Comparison of ENCODE assay signal across 15 cellular contexts in genomic region chr13:67855837-67856238, GRCh38.
DNase-seq lines count a peak whose midpoint lies in the region; ATAC-seq, FAIRE-seq and TF ChIP-seq lines count a peak whose summit lies in the region.
"Had no signal": no experiment of that assay in that cellular context is flagged by ENCODE, and none has a peak within 500 bp of the region (broad histone marks: within the 10 kb centered on the region; RNA-seq: fewer than 3 reads in every experiment).

No MANE protein-coding gene starts in this region.

- H2AFZ ChIP-seq in astrocyte (ENCODE audit: low read depth, low read length) (no peak overlapping the region), neuronal stem cell (ENCODE audit: low read length) (peak overlapping the region; percentile 57)

- H3K27me3 Mint-ChIP-seq in astrocyte (ENCODE audit: low read depth, unreplicated experiment) = no peaks in the 10 kb centered on the region
- H3K27me3 Mint-ChIP-seq in CD4-positive, alpha-beta T cell = no peaks in the 10 kb centered on the region

- H3K9ac ChIP-seq in astrocyte (ENCODE audit: low read length) = no peak overlapping the region
- H3K9ac ChIP-seq in neuronal stem cell (ENCODE audit: low read depth, low read length, poor library complexity) = no peak overlapping the region

- H2BK12ac ChIP-seq in neuronal stem cell (ENCODE audit: low read length) = no peak overlapping the region

- no peak overlapping the region for H3K4me3 Mint-ChIP-seq in astrocyte (ENCODE audit: unreplicated experiment)
- H3K4me3 Mint-ChIP-seq in stimulated activated effector memory CD8-positive, alpha-beta T cell treated with anti-CD3 and anti-CD28 coated beads, Interleukin-12 subunit alpha, Interleukin-12 subunit beta, amount 100 ng/mL, for 72 hours = no peak overlapping the region
- no peak overlapping the region for H3K4me3 Mint-ChIP-seq in CD4-positive, alpha-beta T cell

- H3K27ac Mint-ChIP-seq in astrocyte (ENCODE audit: unreplicated experiment) = no peak overlapping the region
- H3K27ac Mint-ChIP-seq in stimulated activated effector memory CD8-positive, alpha-beta T cell treated with anti-CD3 and anti-CD28 coated beads, Interleukin-12 subunit alpha, Interleukin-12 subunit beta, amount 100 ng/mL, for 72 hours = no peak overlapping the region
- H3K27ac Mint-ChIP-seq in CD4-positive, alpha-beta T cell = no peak overlapping the region

- no peaks in the 10 kb centered on the region for H4K20me1 ChIP-seq in astrocyte (ENCODE audit: insufficient read depth, low read length)

- H3K14ac ChIP-seq in neuronal stem cell (ENCODE audit: low read length) = no peak overlapping the region

- no peaks in the 10 kb centered on the region for H3K9me3 ChIP-seq in astrocyte (ENCODE audit: insufficient read depth, low read depth, low read length)
- peaks cover 0 to 2% of the 10 kb centered on the region in 2 donors for H3K9me3 ChIP-seq in neuronal stem cell (replicated peaks in 1 of 2; ENCODE audit: control insufficient read depth in 2 of 2, insufficient read depth in 1 of 2, low read depth in 1 of 2, low read length in 2 of 2)
- H3K9me3 ChIP-seq in CD4-positive, alpha-beta T cell (ENCODE audit: control insufficient read depth, low read length) = peaks cover 3% of the 10 kb centered on the region
- H3K9me3 ChIP-seq: A549, BE2C had no signal

- ATAC-seq in stimulated activated effector memory CD8-positive, alpha-beta T cell treated with anti-CD3 and anti-CD28 coated beads, Interleukin-12 subunit alpha, Interleukin-12 subunit beta, amount 100 ng/mL, for 72 hours = no peak
- ATAC-seq in CD4-positive, alpha-beta T cell (ENCODE audit: poor library complexity) = no peak
- ATAC-seq: A549, GM12878, HCT116, K562 had no signal

- intact Hi-C loops in CD4-positive, alpha-beta T cell (cut with DNase I, micrococcal nuclease) = no loop called here

- no peaks in the 10 kb centered on the region for H3K79me1 ChIP-seq in neuronal stem cell (ENCODE audit: low read depth, low read length)

- H2BK120ac ChIP-seq in neuronal stem cell (ENCODE audit: low read depth, low read length) = no peak overlapping the region

- H3K79me2 ChIP-seq in astrocyte (ENCODE audit: insufficient read depth, low read length) = no peaks in the 10 kb centered on the region

- no peak overlapping the region for H4K8ac ChIP-seq in neuronal stem cell (ENCODE audit: low read depth, low read length)

- H3K4me2 ChIP-seq in astrocyte (ENCODE audit: low read length) = no peak overlapping the region
- H3K4me2 ChIP-seq in neuronal stem cell (ENCODE audit: insufficient read depth, low read length, poor library complexity, severe bottlenecking) = no peak overlapping the region
- H3K4me2 ChIP-seq: A549 had no signal

- H3K23ac ChIP-seq in neuronal stem cell (ENCODE audit: low read depth, low read length, poor library complexity) = no peak overlapping the region

- TF ChIP-seq CTCF in astrocyte (IDR thresholded peaks at IDR 0.05; ENCODE audit: insufficient read depth, low read depth, low read length) = no peak
- no peak for TF ChIP-seq CTCF in CD4-positive, alpha-beta T cell (IDR thresholded peaks at IDR 0.05)
- TF ChIP-seq CTCF in GM10266 (IDR thresholded peaks at IDR 0.05; ENCODE audit: control insufficient read depth, insufficient read depth, low read depth, missing control alignments) = no peak

- DNase-seq in HTR-8/SVneo (ENCODE audit: insufficient read length, low spot score) (peak; percentile 1), astrocyte (ENCODE audit: low read depth) (peak; percentile 25), left kidney (ENCODE audit: low read depth, low spot score) (peak; percentile 25), neuronal stem cell (ENCODE audit: low spot score) (no peak), GM10266 (ENCODE audit: extremely low spot score) (no peak)
- no peak for DNase-seq in stimulated activated effector memory CD8-positive, alpha-beta T cell treated with anti-CD3 and anti-CD28 coated beads, Interleukin-12 subunit alpha, Interleukin-12 subunit beta, amount 100 ng/mL, for 72 hours (ENCODE audit: low spot score in 2 of 2)
- DNase-seq in CD4-positive, alpha-beta T cell = no peak
- DNase-seq: BE2C, DMS53 had no signal

- H3K27me3 ChIP-seq in astrocyte (ENCODE audit: insufficient read depth, low read length) = no peaks in the 10 kb centered on the region
- H3K27me3 ChIP-seq in neuronal stem cell (ENCODE audit: control insufficient read depth in 3 of 3, insufficient read depth in 3 of 3, low read depth in 1 of 3, low read length in 3 of 3) = no peaks in the 10 kb centered on the region
- H3K27me3 ChIP-seq in CD4-positive, alpha-beta T cell (ENCODE audit: control insufficient read depth, insufficient read depth, low read length) = no peaks in the 10 kb centered on the region
- H3K27me3 ChIP-seq: BE2C had no signal

- POLR2A ChIA-PET in CD4-positive, alpha-beta T cell (lab: Charles Lee) = no interaction called here

- no peaks in the 10 kb centered on the region for H3K9me3 Mint-ChIP-seq in astrocyte (ENCODE audit: unreplicated experiment)
- H3K9me3 Mint-ChIP-seq in stimulated activated effector memory CD8-positive, alpha-beta T cell treated with anti-CD3 and anti-CD28 coated beads, Interleukin-12 subunit alpha, Interleukin-12 subunit beta, amount 100 ng/mL, for 72 hours = peaks cover 18% of the 10 kb centered on the region
- H3K9me3 Mint-ChIP-seq in CD4-positive, alpha-beta T cell = peaks cover 16% of the 10 kb centered on the region

- H2BK15ac ChIP-seq in neuronal stem cell (ENCODE audit: low read length) = no peak overlapping the region

- H3K4me1 ChIP-seq in astrocyte (ENCODE audit: insufficient read depth, low read length) = no peaks in the 10 kb centered on the region
- no peaks in the 10 kb centered on the region for H3K4me1 ChIP-seq in neuronal stem cell (ENCODE audit: control insufficient read depth in 2 of 2, insufficient read depth in 1 of 2, low read depth in 1 of 2, low read length in 2 of 2)
- H3K4me1 ChIP-seq: A549 had no signal

- CTCF ChIA-PET in CD4-positive, alpha-beta T cell (lab: Charles Lee) = no interaction called here

- no peaks in the 10 kb centered on the region for H3K36me3 Mint-ChIP-seq in astrocyte (ENCODE audit: low read depth, unreplicated experiment)
- H3K36me3 Mint-ChIP-seq in stimulated activated effector memory CD8-positive, alpha-beta T cell treated with anti-CD3 and anti-CD28 coated beads, Interleukin-12 subunit alpha, Interleukin-12 subunit beta, amount 100 ng/mL, for 72 hours = no peaks in the 10 kb centered on the region
- H3K36me3 Mint-ChIP-seq in CD4-positive, alpha-beta T cell (ENCODE audit: low read depth) = no peaks in the 10 kb centered on the region

- no CpG with 5 or more reads among the region's 2 CpGs for WGBS in neuronal stem cell (ENCODE audit: extremely low coverage in 2 of 2, insufficient read length in 2 of 2, insufficient replicate concordance in 1 of 2), 2 donors

- H3K18ac ChIP-seq in neuronal stem cell (ENCODE audit: low read length) = no peak overlapping the region

- H3K27ac ChIP-seq in astrocyte (ENCODE audit: low read depth, low read length) (no peak overlapping the region), neuronal stem cell (replicated peaks; ENCODE audit: low read length) (no peak overlapping the region)
- H3K27ac ChIP-seq in CD4-positive, alpha-beta T cell (ENCODE audit: low read depth, low read length) = no peak overlapping the region
- H3K27ac ChIP-seq: A549 had no signal

- H3K4me3 ChIP-seq in astrocyte (ENCODE audit: insufficient read depth, low read depth, low read length) (no peak overlapping the region), neuronal stem cell (ENCODE audit: low read length in 2 of 2) (no peak overlapping the region)
- H3K4me3 ChIP-seq: A549, GM12878, K562 had no signal

- H2AK5ac ChIP-seq in neuronal stem cell (ENCODE audit: low read depth, low read length) = no peak overlapping the region

- no peak overlapping the region for H3K4ac ChIP-seq in neuronal stem cell (ENCODE audit: low read length)

- no peak overlapping the region for H2BK5ac ChIP-seq in neuronal stem cell (ENCODE audit: low read length)

- H3K4me1 Mint-ChIP-seq in astrocyte (ENCODE audit: low read depth, unreplicated experiment) = no peaks in the 10 kb centered on the region
- no peaks in the 10 kb centered on the region for H3K4me1 Mint-ChIP-seq in stimulated activated effector memory CD8-positive, alpha-beta T cell treated with anti-CD3 and anti-CD28 coated beads, Interleukin-12 subunit alpha, Interleukin-12 subunit beta, amount 100 ng/mL, for 72 hours
- H3K4me1 Mint-ChIP-seq in CD4-positive, alpha-beta T cell (ENCODE audit: low read depth) = no peaks in the 10 kb centered on the region

- no peaks in the 10 kb centered on the region for H3K36me3 ChIP-seq in astrocyte (ENCODE audit: insufficient read depth, low read length)
- H3K36me3 ChIP-seq in neuronal stem cell (replicated peaks in 1 of 2; ENCODE audit: control insufficient read depth in 2 of 2, insufficient read depth in 2 of 2, low read length in 2 of 2) = no peaks in the 10 kb centered on the region
- H3K36me3 ChIP-seq: BE2C had no signal

- no peak for FAIRE-seq in HTR-8/SVneo (lab: Jason Lieb, UNC)
- FAIRE-seq in astrocyte (lab: Jason Lieb, UNC) = no peak
- FAIRE-seq: A549, GM12878, GM18507, H54, K562 had no signal

- no peak overlapping the region for H4K91ac ChIP-seq in neuronal stem cell (ENCODE audit: low read depth, low read length, poor library complexity)

Comparison
In these comparisons a context has a peak if more than half of its experiments do, and no peak if none do; other contexts are left out.
1. DNase-seq: peak in HTR-8/SVneo (single experiment), astrocyte (single experiment) and left kidney (single experiment); none in neuronal stem cell (single experiment), stimulated activated effector memory CD8-positive, alpha-beta T cell treated with anti-CD3 and anti-CD28 coated beads, Interleukin-12 subunit alpha, Interleukin-12 subunit beta, amount 100 ng/mL, for 72 hours (0 of 2), CD4-positive, alpha-beta T cell (0 of 10) and GM10266 (single experiment).